ENCODE assay signal across 23 cellular contexts in the genomic region with DNA sequence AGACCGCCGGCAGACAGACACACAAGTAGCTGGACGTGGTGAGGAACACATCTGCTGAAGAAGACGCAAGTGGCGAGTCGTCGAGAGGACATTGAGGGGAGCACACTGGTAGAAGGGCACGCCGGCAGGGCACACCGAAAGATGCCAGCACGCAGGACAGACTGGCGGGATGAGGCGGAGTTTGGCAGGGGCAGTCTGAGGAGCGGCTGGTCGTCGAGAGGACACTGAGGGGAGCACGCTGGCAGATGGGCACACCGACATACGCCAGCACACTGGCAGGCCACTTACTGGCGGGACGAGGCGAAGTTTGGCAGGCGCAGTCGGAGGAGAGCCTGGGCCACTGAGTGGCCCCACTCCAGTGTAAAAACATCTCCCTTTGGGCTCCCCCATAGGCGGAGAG. TPM values are rescaled to one million over a fixed set of nuclear protein-coding genes. Genes with fewer than 3 reads are reported as not detected.
DNase-seq lines count a peak whose midpoint lies in the region; ATAC-seq and TF ChIP-seq lines count a peak whose summit lies in the region.
"Had no signal": no experiment of that assay in that cellular context is flagged by ENCODE, and none has a peak within 500 bp of the region (broad histone marks: within the 10 kb centered on the region; RNA-seq: fewer than 3 reads in every experiment).

No MANE protein-coding gene starts in this region.

- H3K27me3 Mint-ChIP-seq in WTC11 (ENCODE audit: low read depth) = peaks cover 2% of the 10 kb centered on the region; the same call in 1 of the 2 replicates
- H3K27me3 Mint-ChIP-seq in activated CD4-positive, alpha-beta memory T cell treated with anti-CD3 and anti-CD28 coated beads, Interleukin-2, amount 10 ng/mL, durations not matched to agents 7 days and 5 days = no peaks in the 10 kb centered on the region
- H3K27me3 Mint-ChIP-seq: CD4-positive, alpha-beta memory T cell had no signal

- H2AK5ac ChIP-seq in mesenchymal stem cell (ENCODE audit: low read length, severe bottlenecking) = peak overlapping the region; percentile 29

- H3K4me3 ChIP-seq in mesenchymal stem cell (ENCODE audit: insufficient read depth in 1 of 2, low read depth in 1 of 2, low read length in 2 of 2) (no peak overlapping the region), testis (peak overlapping the region; percentile 13 to 42)
- H3K4me3 ChIP-seq: BLaER1 treated with 17β-estradiol and CSF1 and Interleukin-3, amounts not matched to agents 10 nM and 100 nM; GM12878; GM23338; HAP-1; SJCRH30 had no signal

- H3K36me3 ChIP-seq in mesenchymal stem cell (ENCODE audit: control insufficient read depth in 1 of 2, insufficient read depth in 2 of 2, low read depth in 1 of 2, low read length in 2 of 2) (peaks cover 0 to 4% of the 10 kb centered on the region in 2 experiments), testis (ENCODE audit: low read depth, missing control alignments) (no peaks in the 10 kb centered on the region)
- H3K36me3 ChIP-seq: HAP-1, SJCRH30 had no signal

- H3K4ac ChIP-seq in mesenchymal stem cell (ENCODE audit: low read depth in 1 of 2, low read length in 2 of 2) = no peak overlapping the region

- DNase-seq in WTC11 (ENCODE audit: low spot score) (no peak), caudate nucleus (lab: John Stamatoyannopoulos, UW) (no peak), mesenchymal stem cell (no peak), testis (peak; percentile 17)
- DNase-seq in activated CD4-positive, alpha-beta memory T cell treated with anti-CD3 and anti-CD28 coated beads, Interleukin-2, amount 10 ng/mL, durations not matched to agents 7 days and 5 days = no peak
- DNase-seq: CD4-positive, alpha-beta memory T cell; DND-41; NCI-H1105; NCI-H146; NCI-H2029 treated with DMSO at 0.1 percent for 48 hours; NCI-H345; NCI-H524; NCI-H774; SJCRH30 had no signal

- peaks cover 10% of the 10 kb centered on the region for H3K36me3 Mint-ChIP-seq in WTC11
- H3K36me3 Mint-ChIP-seq in activated CD4-positive, alpha-beta memory T cell treated with anti-CD3 and anti-CD28 coated beads, Interleukin-2, amount 10 ng/mL, durations not matched to agents 7 days and 5 days (ENCODE audit: low read depth) = no peaks in the 10 kb centered on the region

- no peak for TF ChIP-seq POLR2A in testis (IDR thresholded peaks at IDR 0.05)

- H4K91ac ChIP-seq in mesenchymal stem cell (ENCODE audit: low read length) = peak overlapping the region; percentile 18

- H3K9me3 Mint-ChIP-seq in WTC11 = peaks cover 10% of the 10 kb centered on the region
- H3K9me3 Mint-ChIP-seq in activated CD4-positive, alpha-beta memory T cell treated with anti-CD3 and anti-CD28 coated beads, Interleukin-2, amount 10 ng/mL, durations not matched to agents 7 days and 5 days = no peaks in the 10 kb centered on the region
- H3K9me3 Mint-ChIP-seq: CD4-positive, alpha-beta memory T cell had no signal

- no peak overlapping the region for H2BK120ac ChIP-seq in mesenchymal stem cell (ENCODE audit: low read depth, low read length)

- no peak overlapping the region for H3K4me3 Mint-ChIP-seq in WTC11
- no peak overlapping the region for H3K4me3 Mint-ChIP-seq in activated CD4-positive, alpha-beta memory T cell treated with anti-CD3 and anti-CD28 coated beads, Interleukin-2, amount 10 ng/mL, durations not matched to agents 7 days and 5 days
- H3K4me3 Mint-ChIP-seq: CD4-positive, alpha-beta memory T cell; GM23338 had no signal

- peak overlapping the region; percentile 85 for H3K27ac Mint-ChIP-seq in WTC11
- no peak overlapping the region for H3K27ac Mint-ChIP-seq in activated CD4-positive, alpha-beta memory T cell treated with anti-CD3 and anti-CD28 coated beads, Interleukin-2, amount 10 ng/mL, durations not matched to agents 7 days and 5 days

- H3K18ac ChIP-seq in mesenchymal stem cell (ENCODE audit: low read depth in 1 of 2, low read length in 2 of 2) = peak overlapping the region in 1 of 2 experiments; percentile 8

- H3K4me1 ChIP-seq in mesenchymal stem cell (ENCODE audit: control insufficient read depth, insufficient read depth, low read depth, low read length) (peaks cover 4% of the 10 kb centered on the region), testis (no peaks in the 10 kb centered on the region)
- H3K4me1 ChIP-seq: BLaER1 treated with 17β-estradiol and CSF1 and Interleukin-3, amounts not matched to agents 10 nM and 100 nM; HAP-1; SJCRH30 had no signal

- CTCF ChIA-PET in WTC11 (lab: Charles Lee) = interaction anchor here (1.2 kb wide), 1 partner anchor 38 kb away, joined by 3 read pairs; no protein-coding TSS in a partner anchor
- CTCF ChIA-PET in activated CD4-positive, alpha-beta memory T cell treated with anti-CD3 and anti-CD28 coated beads, Interleukin-2, amount 10 ng/mL, durations not matched to agents 7 days and 5 days (lab: Charles Lee) = no interaction called here

- POLR2A ChIA-PET in WTC11 (lab: Charles Lee) = no interaction called here
- POLR2A ChIA-PET in activated CD4-positive, alpha-beta memory T cell treated with anti-CD3 and anti-CD28 coated beads, Interleukin-2, amount 10 ng/mL, durations not matched to agents 7 days and 5 days (lab: Charles Lee) = no interaction called here

- TF ChIP-seq CTCF in WTC11 (IDR thresholded peaks at IDR 0.05) (no peak), testis (IDR thresholded peaks at IDR 0.05) (no peak)

- H3K9me3 ChIP-seq in mesenchymal stem cell (ENCODE audit: control insufficient read depth, low read length) = no peaks in the 10 kb centered on the region
- no peaks in the 10 kb centered on the region for H3K9me3 ChIP-seq in testis
- H3K9me3 ChIP-seq: HAP-1, SJCRH30 had no signal

- H3K27ac ChIP-seq in caudate nucleus (ENCODE audit: low read depth, low read length) (peak overlapping the region; percentile 9), mesenchymal stem cell (ENCODE audit: low read length, poor library complexity, severe bottlenecking) (no peak overlapping the region), testis (no peak overlapping the region)
- H3K27ac ChIP-seq: BLaER1 treated with 17β-estradiol and CSF1 and Interleukin-3, amounts not matched to agents 10 nM and 100 nM; HL-60; KMS-11; SJCRH30 had no signal

- intact Hi-C loops in testis (cut with DNase I; ENCODE audit: low total_unique reads) = no loop called here

- H3K79me1 ChIP-seq in mesenchymal stem cell (replicated peaks; ENCODE audit: low read length, poor library complexity, severe bottlenecking) = no peaks in the 10 kb centered on the region

- H3K9ac ChIP-seq in mesenchymal stem cell (ENCODE audit: low read length) = no peak overlapping the region
- H3K9ac ChIP-seq: BLaER1 treated with 17β-estradiol and CSF1 and Interleukin-3, amounts not matched to agents 10 nM and 100 nM; KMS-11 had no signal

- ATAC-seq in WTC11 (no peak), HG02678 (IDR thresholded peaks at IDR 0.05; ENCODE audit: unreplicated experiment) (no peak), HG03469 (IDR thresholded peaks at IDR 0.05; ENCODE audit: unreplicated experiment) (no peak)
- ATAC-seq: GM12878, GM23338, Panc1 had no signal

- no peak overlapping the region for H2BK5ac ChIP-seq in mesenchymal stem cell (ENCODE audit: low read depth, low read length, poor library complexity, severe bottlenecking)

- H4K8ac ChIP-seq in mesenchymal stem cell (ENCODE audit: low read length) = no peak overlapping the region

- no peaks in the 10 kb centered on the region for H3K27me3 ChIP-seq in mesenchymal stem cell (ENCODE audit: control insufficient read depth in 1 of 2, insufficient read depth in 1 of 2, low read length in 2 of 2)
- no peaks in the 10 kb centered on the region for H3K27me3 ChIP-seq in testis
- H3K27me3 ChIP-seq: BLaER1 treated with 17β-estradiol and CSF1 and Interleukin-3, amounts not matched to agents 10 nM and 100 nM; SJCRH30 had no signal

- no peak overlapping the region for H3K23ac ChIP-seq in mesenchymal stem cell (ENCODE audit: low read length in 2 of 2)

- peak overlapping the region in 1 of 2 experiments; percentile 55 for H3K14ac ChIP-seq in mesenchymal stem cell (ENCODE audit: low read length in 2 of 2)

- H2AFZ ChIP-seq in mesenchymal stem cell (ENCODE audit: low read depth, low read length) = no peak overlapping the region
- H2AFZ ChIP-seq: GM23338 had no signal

- WGBS in mesenchymal stem cell = 98% methylated on average over 25 of the region's 25 CpGs
- 86 to 87% methylated on average over 17 to 25 of the region's 25 CpGs for WGBS in testis, 2 donors

- H2BK15ac ChIP-seq in mesenchymal stem cell (ENCODE audit: low read depth, poor library complexity, severe bottlenecking) = no peak overlapping the region

- no peak overlapping the region for H2BK12ac ChIP-seq in mesenchymal stem cell (ENCODE audit: low read length in 2 of 2)

- H3K4me2 ChIP-seq in mesenchymal stem cell (ENCODE audit: low read length, poor library complexity, severe bottlenecking) = no peak overlapping the region
- H3K4me2 ChIP-seq: BLaER1 treated with 17β-estradiol and CSF1 and Interleukin-3, amounts not matched to agents 10 nM and 100 nM; GM23338; KMS-11 had no signal

- H3K4me1 Mint-ChIP-seq in WTC11 = peaks cover 36% of the 10 kb centered on the region
- peaks cover 3% of the 10 kb centered on the region for H3K4me1 Mint-ChIP-seq in activated CD4-positive, alpha-beta memory T cell treated with anti-CD3 and anti-CD28 coated beads, Interleukin-2, amount 10 ng/mL, durations not matched to agents 7 days and 5 days

RNA-seq across cellular contexts. Expression of a gene that starts 42.1 kb away (rescaled TPM):
- total RNA-seq in WTC11 (2021) (3.8 to 6.9 TPM (median 4.0 TPM) in 3 replicates), testis (10 to 100 TPM in 1 of 2 donors, 1 to 10 TPM in 1; 5.5 to 13.0 TPM)
- polyA plus RNA-seq in mesenchymal stem cell (2013, experiment 1 of 2) = 0.15 TPM
- 0.12 TPM for polyA plus RNA-seq in mesenchymal stem cell (2013, experiment 2 of 2)
- 5.3 TPM for polyA plus RNA-seq in testis (ENCODE audit: insufficient read depth, low read depth, low replicate concordance)
- total RNA-seq in activated CD4-positive, alpha-beta memory T cell treated with anti-CD3 and anti-CD28 coated beads, Interleukin-2, amount 10 ng/mL, durations not matched to agents 7 days and 5 days = 1 to 10 TPM; 2.4 to 3.4 TPM

Comparison
In these comparisons a context has a peak if more than half of its experiments do, and no peak if none do; other contexts are left out.
1. H3K4me3 ChIP-seq: peak in testis (2 of 2); none in mesenchymal stem cell (0 of 2).